In the genomic region with DNA sequence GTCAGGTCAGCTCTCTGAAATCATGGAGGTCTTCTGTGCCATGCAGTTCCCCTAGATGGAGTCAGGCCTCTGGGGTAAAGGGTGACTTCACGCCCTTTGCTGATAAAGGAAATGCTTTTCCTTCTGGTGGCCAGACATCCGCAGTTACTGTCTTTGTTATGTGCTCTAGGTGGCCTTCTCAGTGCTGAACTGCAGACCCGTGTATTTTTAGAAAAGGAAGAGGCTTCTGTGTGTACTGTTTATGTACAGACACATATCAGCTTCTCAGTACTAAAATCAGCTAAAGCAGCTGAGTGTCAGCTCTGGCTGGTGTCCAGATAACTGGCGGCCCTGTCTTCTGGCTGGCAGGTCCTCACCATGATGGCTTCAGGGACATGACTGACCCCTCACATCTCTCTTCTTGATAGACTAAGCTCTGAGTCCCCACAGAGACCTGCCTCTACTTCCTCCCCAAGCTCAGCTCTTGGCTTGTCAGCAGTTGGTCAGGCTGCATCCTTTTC, we compare ENCODE assay signal across 9 cellular contexts.
DNase-seq lines count a peak whose midpoint lies in the region; ATAC-seq, FAIRE-seq and TF ChIP-seq lines count a peak whose summit lies in the region.
"Had no signal": no experiment of that assay in that cellular context is flagged by ENCODE, and none has a peak within 500 bp of the region (broad histone marks: within the 10 kb centered on the region; RNA-seq: fewer than 3 reads in every experiment).

No MANE protein-coding gene starts in this region.

- H3K27ac ChIP-seq in left ventricle myocardium inferior (replicated peaks) (peak overlapping the region; percentile 84), suprapubic skin (peak overlapping the region; percentile 6)

- no peak for TF ChIP-seq CTCF in BE2C (IDR thresholded peaks at IDR 0.05; ENCODE audit: low read depth, low read length)
- TF ChIP-seq CTCF in left ventricle myocardium inferior (IDR thresholded peaks at IDR 0.05; ENCODE audit: borderline replicate concordance), result no peak
- no peak for TF ChIP-seq CTCF in suprapubic skin (IDR thresholded peaks at IDR 0.05)

- intact Hi-C loops in left ventricle myocardium inferior (cut with micrococcal nuclease), result no loop called here

- 64% methylated on average over 4 of the region's 4 CpGs for WGBS in suprapubic skin

- CTCF ChIA-PET in HEK293T (lab: Yijun Ruan, JAX), result no interaction called here

- DNase-seq in BE2C, result peak; percentile 64
- peak; percentile 20 for DNase-seq in OCI-M2 (lab: John Stamatoyannopoulos, UW; ENCODE audit: unreplicated experiment)
- peak; percentile 59 for DNase-seq in left ventricle myocardium inferior
- DNase-seq in suprapubic skin (ENCODE audit: low spot score in 2 of 2), result no peak
- DNase-seq in HEK293T (ENCODE audit: extremely low spot score), result no peak
- DNase-seq in H54 (ENCODE audit: insufficient read length, low spot score), result no peak
- DNase-seq in ureter (ENCODE audit: low spot score), result no peak

- H3K27me3 ChIP-seq in BE2C (no peaks in the 10 kb centered on the region), left ventricle myocardium inferior (ENCODE audit: low read depth) (no peaks in the 10 kb centered on the region), suprapubic skin (no peaks in the 10 kb centered on the region)

- no peaks in the 10 kb centered on the region for H3K9me3 ChIP-seq in BE2C
- no peaks in the 10 kb centered on the region for H3K9me3 ChIP-seq in left ventricle myocardium inferior (replicated peaks)
- H3K9me3 ChIP-seq in suprapubic skin, result no peaks in the 10 kb centered on the region

- no peak overlapping the region for H3K4me3 ChIP-seq in BE2C (ENCODE audit: low read depth, low read length)
- H3K4me3 ChIP-seq in left ventricle myocardium inferior, result peak overlapping the region; percentile 8
- no peak overlapping the region for H3K4me3 ChIP-seq in suprapubic skin

- H3K36me3 ChIP-seq in BE2C (no peaks in the 10 kb centered on the region), left ventricle myocardium inferior (no peaks in the 10 kb centered on the region), suprapubic skin (no peaks in the 10 kb centered on the region)

- TF ChIP-seq POLR2A in suprapubic skin (IDR thresholded peaks at IDR 0.05) (no peak), H54 (IDR thresholded peaks at IDR 0.05; ENCODE audit: low read depth, low read length) (no peak)

- no peak for FAIRE-seq in H54 (lab: Jason Lieb, UNC)
- FAIRE-seq: TTC549 had no signal

- POLR2A ChIA-PET in HEK293T (lab: Yijun Ruan, JAX), result interaction anchor here (1.3 to 1.6 kb wide), 2 partner anchors 16 to 76 kb away, joined by 3 to 4 read pairs; partner anchors contain the start of gene ARHGAP26

- no peak for TF ChIP-seq EP300 in suprapubic skin (IDR thresholded peaks at IDR 0.05)

- peaks cover 28% of the 10 kb centered on the region for H3K4me1 ChIP-seq in BE2C
- peaks cover 100% of the 10 kb centered on the region for H3K4me1 ChIP-seq in left ventricle myocardium inferior
- H3K4me1 ChIP-seq in suprapubic skin, result peaks cover 45% of the 10 kb centered on the region

- peak; percentile 67 for ATAC-seq in GM21576 (IDR thresholded peaks at IDR 0.05; ENCODE audit: unreplicated experiment)

TF ChIP-seq in HEK293T, 16 proteins besides CTCF, POLR2A, EP300 and RAD21:
- no peak for TF ChIP-seq LEF1 (IDR thresholded peaks at IDR 0.05; ENCODE audit: borderline replicate concordance)
- TF ChIP-seq ELF4 (IDR thresholded peaks at IDR 0.05), result no peak
- no peak for TF ChIP-seq SP1 (IDR thresholded peaks at IDR 0.05)
- no peak for TF ChIP-seq CTBP1 (IDR thresholded peaks at IDR 0.05; ENCODE audit: borderline replicate concordance)
- no peak for TF ChIP-seq FOXK2 (IDR thresholded peaks at IDR 0.05)
- TF ChIP-seq FOXM1 (IDR thresholded peaks at IDR 0.05; ENCODE audit: borderline replicate concordance), result no peak
- no peak for TF ChIP-seq ZNF384 (IDR thresholded peaks at IDR 0.05)
- TF ChIP-seq L3MBTL2 (conservative IDR thresholded peaks at IDR 0.05), result no peak
- TF ChIP-seq PKNOX1 (IDR thresholded peaks at IDR 0.05), result no peak
- no peak for TF ChIP-seq NFRKB (IDR thresholded peaks at IDR 0.05)

Comparison
In these comparisons a context has a peak if more than half of its experiments do, and no peak if none do; other contexts are left out.
1. DNase-seq: peak in BE2C (single experiment), OCI-M2 (single experiment) and left ventricle myocardium inferior (single experiment); none in suprapubic skin (0 of 2), HEK293T (single experiment), H54 (single experiment) and ureter (single experiment).